1 cellular context compared by ENCODE assay signal in the genomic region with DNA sequence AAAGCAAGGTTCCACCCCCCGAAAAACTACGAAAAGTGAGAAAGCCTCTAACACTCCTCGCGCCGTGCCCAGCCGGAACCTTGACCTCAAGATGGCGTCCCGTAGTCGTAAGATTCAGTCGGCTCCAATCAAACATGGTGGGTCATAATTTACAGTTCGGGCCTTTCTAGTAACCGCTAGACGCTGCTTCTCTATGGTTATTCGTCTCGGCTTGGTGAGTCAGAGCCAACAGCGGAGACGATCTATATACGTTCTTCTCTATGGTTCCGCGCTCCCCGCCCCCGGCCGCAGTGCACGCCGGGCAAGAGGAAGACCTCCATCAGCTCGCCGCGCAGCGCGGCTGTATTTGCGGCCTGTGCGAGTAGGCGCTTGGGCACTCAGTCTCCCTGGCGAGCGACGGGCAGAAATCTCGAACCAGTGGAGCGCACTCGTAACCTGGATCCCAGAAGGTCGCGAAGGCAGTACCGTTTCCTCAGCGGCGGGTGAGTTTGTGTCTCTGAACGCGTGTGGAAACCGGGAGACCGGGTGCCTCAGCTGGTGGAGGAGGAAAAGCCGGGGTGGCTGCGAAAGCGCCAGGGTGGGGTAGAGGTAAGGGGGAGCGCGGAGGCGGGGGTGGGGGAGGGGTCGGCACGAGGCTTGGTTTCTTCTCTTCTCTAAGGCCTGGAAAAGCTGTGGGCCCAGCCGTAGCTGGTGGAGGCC.
A peak's percentile ranks its signal among the peaks of the same experiment; 100 is the strongest.
TF ChIP-seq lines count a peak whose summit lies in the region.

A gene (plus strand): TSS at position 311 of the 699 bp plus-strand sequence. CDS start 13,108 bp downstream, outside the sequence.

TF ChIP-seq in HepG2, 621 proteins besides CTCF, POLR2A, EP300 and RAD21 (continued from another document and continues in another):
- TF ChIP-seq, protein P1, sequence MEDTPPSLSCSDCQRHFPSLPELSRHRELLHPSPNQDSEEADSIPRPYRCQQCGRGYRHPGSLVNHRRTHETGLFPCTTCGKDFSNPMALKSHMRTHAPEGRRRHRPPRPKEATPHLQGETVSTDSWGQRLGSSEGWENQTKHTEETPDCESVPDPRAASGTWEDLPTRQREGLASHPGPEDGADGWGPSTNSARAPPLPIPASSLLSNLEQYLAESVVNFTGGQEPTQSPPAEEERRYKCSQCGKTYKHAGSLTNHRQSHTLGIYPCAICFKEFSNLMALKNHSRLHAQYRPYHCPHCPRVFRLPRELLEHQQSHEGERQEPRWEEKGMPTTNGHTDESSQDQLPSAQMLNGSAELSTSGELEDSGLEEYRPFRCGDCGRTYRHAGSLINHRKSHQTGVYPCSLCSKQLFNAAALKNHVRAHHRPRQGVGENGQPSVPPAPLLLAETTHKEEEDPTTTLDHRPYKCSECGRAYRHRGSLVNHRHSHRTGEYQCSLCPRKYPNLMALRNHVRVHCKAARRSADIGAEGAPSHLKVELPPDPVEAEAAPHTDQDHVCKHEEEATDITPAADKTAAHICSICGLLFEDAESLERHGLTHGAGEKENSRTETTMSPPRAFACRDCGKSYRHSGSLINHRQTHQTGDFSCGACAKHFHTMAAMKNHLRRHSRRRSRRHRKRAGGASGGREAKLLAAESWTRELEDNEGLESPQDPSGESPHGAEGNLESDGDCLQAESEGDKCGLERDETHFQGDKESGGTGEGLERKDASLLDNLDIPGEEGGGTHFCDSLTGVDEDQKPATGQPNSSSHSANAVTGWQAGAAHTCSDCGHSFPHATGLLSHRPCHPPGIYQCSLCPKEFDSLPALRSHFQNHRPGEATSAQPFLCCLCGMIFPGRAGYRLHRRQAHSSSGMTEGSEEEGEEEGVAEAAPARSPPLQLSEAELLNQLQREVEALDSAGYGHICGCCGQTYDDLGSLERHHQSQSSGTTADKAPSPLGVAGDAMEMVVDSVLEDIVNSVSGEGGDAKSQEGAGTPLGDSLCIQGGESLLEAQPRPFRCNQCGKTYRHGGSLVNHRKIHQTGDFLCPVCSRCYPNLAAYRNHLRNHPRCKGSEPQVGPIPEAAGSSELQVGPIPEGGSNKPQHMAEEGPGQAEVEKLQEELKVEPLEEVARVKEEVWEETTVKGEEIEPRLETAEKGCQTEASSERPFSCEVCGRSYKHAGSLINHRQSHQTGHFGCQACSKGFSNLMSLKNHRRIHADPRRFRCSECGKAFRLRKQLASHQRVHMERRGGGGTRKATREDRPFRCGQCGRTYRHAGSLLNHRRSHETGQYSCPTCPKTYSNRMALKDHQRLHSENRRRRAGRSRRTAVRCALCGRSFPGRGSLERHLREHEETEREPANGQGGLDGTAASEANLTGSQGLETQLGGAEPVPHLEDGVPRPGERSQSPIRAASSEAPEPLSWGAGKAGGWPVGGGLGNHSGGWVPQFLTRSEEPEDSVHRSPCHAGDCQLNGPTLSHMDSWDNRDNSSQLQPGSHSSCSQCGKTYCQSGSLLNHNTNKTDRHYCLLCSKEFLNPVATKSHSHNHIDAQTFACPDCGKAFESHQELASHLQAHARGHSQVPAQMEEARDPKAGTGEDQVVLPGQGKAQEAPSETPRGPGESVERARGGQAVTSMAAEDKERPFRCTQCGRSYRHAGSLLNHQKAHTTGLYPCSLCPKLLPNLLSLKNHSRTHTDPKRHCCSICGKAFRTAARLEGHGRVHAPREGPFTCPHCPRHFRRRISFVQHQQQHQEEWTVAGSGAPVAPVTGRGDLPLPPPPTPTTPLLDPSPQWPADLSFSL (CRISPR knock-in tag; IDR thresholded peaks at IDR 0.05): no peak
- TF ChIP-seq ZNF510 (CRISPR knock-in tag; IDR thresholded peaks at IDR 0.05; ENCODE audit: low read depth): no peak
- TF ChIP-seq IRF2 (CRISPR knock-in tag; IDR thresholded peaks at IDR 0.05): peak; percentile 87
- peak; percentile 74 for TF ChIP-seq CREB1 (IDR thresholded peaks at IDR 0.05)
- peak; percentile 72 for TF ChIP-seq CREB1 (CRISPR knock-in tag; IDR thresholded peaks at IDR 0.05)
- no peak for TF ChIP-seq ZNF614 (CRISPR knock-in tag; IDR thresholded peaks at IDR 0.05; ENCODE audit: borderline replicate concordance)
- TF ChIP-seq KLF16 (CRISPR knock-in tag; IDR thresholded peaks at IDR 0.05): peak in 1 of 2 experiments; percentile 88; a peak in 2 of 4 replicates
- no peak for TF ChIP-seq ZNF460 (CRISPR knock-in tag; IDR thresholded peaks at IDR 0.05; ENCODE audit: borderline replicate concordance)
- TF ChIP-seq MEIS1 (CRISPR knock-in tag; IDR thresholded peaks at IDR 0.05; ENCODE audit: borderline replicate concordance): 0 out of 2 replicates have a peak, but pooled peaks have one; percentile 17
- no peak for TF ChIP-seq MAFF (IDR thresholded peaks at IDR 0.05; ENCODE audit: low read depth, low read length)
- no peak for TF ChIP-seq NFIB (CRISPR knock-in tag; IDR thresholded peaks at IDR 0.05; ENCODE audit: borderline replicate concordance)
- peak; percentile 37; the same call in 1 of the 2 replicates for TF ChIP-seq ZNF564 (CRISPR knock-in tag; IDR thresholded peaks at IDR 0.05)
- no peak for TF ChIP-seq ZNF343 (CRISPR knock-in tag; IDR thresholded peaks at IDR 0.05)
- TF ChIP-seq ZNF546 (CRISPR knock-in tag; conservative IDR thresholded peaks at IDR 0.05): no peak; the same call in 1 of the 2 replicates
- peak; percentile 96 for TF ChIP-seq POGZ (CRISPR knock-in tag; IDR thresholded peaks at IDR 0.05)
- TF ChIP-seq ZNF678 (CRISPR knock-in tag; IDR thresholded peaks at IDR 0.05): no peak
- TF ChIP-seq, protein P2, sequence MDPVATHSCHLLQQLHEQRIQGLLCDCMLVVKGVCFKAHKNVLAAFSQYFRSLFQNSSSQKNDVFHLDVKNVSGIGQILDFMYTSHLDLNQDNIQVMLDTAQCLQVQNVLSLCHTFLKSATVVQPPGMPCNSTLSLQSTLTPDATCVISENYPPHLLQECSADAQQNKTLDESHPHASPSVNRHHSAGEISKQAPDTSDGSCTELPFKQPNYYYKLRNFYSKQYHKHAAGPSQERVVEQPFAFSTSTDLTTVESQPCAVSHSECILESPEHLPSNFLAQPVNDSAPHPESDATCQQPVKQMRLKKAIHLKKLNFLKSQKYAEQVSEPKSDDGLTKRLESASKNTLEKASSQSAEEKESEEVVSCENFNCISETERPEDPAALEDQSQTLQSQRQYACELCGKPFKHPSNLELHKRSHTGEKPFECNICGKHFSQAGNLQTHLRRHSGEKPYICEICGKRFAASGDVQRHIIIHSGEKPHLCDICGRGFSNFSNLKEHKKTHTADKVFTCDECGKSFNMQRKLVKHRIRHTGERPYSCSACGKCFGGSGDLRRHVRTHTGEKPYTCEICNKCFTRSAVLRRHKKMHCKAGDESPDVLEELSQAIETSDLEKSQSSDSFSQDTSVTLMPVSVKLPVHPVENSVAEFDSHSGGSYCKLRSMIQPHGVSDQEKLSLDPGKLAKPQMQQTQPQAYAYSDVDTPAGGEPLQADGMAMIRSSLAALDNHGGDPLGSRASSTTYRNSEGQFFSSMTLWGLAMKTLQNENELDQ (CRISPR knock-in tag; IDR thresholded peaks at IDR 0.05; ENCODE audit: borderline replicate concordance): no peak
- no peak for TF ChIP-seq ATRX (CRISPR knock-in tag; IDR thresholded peaks at IDR 0.05; ENCODE audit: borderline replicate concordance)
- no peak for TF ChIP-seq HNRNPH1 (optimal IDR thresholded peaks at IDR 0.05; ENCODE audit: low read depth, low read length)
- TF ChIP-seq, protein P3, sequence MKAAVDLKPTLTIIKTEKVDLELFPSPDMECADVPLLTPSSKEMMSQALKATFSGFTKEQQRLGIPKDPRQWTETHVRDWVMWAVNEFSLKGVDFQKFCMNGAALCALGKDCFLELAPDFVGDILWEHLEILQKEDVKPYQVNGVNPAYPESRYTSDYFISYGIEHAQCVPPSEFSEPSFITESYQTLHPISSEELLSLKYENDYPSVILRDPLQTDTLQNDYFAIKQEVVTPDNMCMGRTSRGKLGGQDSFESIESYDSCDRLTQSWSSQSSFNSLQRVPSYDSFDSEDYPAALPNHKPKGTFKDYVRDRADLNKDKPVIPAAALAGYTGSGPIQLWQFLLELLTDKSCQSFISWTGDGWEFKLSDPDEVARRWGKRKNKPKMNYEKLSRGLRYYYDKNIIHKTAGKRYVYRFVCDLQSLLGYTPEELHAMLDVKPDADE (CRISPR knock-in tag; IDR thresholded peaks at IDR 0.05): no peak
- TF ChIP-seq GTF3A (CRISPR knock-in tag; conservative IDR thresholded peaks at IDR 0.05): no peak
- TF ChIP-seq HES4 (CRISPR knock-in tag; IDR thresholded peaks at IDR 0.05; ENCODE audit: borderline replicate concordance): peak; percentile 62; the same call in 1 of the 2 replicates
- TF ChIP-seq ZNF33A (CRISPR knock-in tag; IDR thresholded peaks at IDR 0.05; ENCODE audit: borderline replicate concordance): no peak
- no peak for TF ChIP-seq MBNL3 (CRISPR knock-in tag; conservative IDR thresholded peaks at IDR 0.05)
- TF ChIP-seq ZNF780A (CRISPR knock-in tag; IDR thresholded peaks at IDR 0.05): no peak
- no peak; the same call in 1 of the 2 replicates for TF ChIP-seq AKAP8 (CRISPR knock-in tag; IDR thresholded peaks at IDR 0.05)
- TF ChIP-seq, protein P4, sequence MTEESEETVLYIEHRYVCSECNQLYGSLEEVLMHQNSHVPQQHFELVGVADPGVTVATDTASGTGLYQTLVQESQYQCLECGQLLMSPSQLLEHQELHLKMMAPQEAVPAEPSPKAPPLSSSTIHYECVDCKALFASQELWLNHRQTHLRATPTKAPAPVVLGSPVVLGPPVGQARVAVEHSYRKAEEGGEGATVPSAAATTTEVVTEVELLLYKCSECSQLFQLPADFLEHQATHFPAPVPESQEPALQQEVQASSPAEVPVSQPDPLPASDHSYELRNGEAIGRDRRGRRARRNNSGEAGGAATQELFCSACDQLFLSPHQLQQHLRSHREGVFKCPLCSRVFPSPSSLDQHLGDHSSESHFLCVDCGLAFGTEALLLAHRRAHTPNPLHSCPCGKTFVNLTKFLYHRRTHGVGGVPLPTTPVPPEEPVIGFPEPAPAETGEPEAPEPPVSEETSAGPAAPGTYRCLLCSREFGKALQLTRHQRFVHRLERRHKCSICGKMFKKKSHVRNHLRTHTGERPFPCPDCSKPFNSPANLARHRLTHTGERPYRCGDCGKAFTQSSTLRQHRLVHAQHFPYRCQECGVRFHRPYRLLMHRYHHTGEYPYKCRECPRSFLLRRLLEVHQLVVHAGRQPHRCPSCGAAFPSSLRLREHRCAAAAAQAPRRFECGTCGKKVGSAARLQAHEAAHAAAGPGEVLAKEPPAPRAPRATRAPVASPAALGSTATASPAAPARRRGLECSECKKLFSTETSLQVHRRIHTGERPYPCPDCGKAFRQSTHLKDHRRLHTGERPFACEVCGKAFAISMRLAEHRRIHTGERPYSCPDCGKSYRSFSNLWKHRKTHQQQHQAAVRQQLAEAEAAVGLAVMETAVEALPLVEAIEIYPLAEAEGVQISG (CRISPR knock-in tag; IDR thresholded peaks at IDR 0.05): peak; percentile 100
- TF ChIP-seq, protein P5, sequence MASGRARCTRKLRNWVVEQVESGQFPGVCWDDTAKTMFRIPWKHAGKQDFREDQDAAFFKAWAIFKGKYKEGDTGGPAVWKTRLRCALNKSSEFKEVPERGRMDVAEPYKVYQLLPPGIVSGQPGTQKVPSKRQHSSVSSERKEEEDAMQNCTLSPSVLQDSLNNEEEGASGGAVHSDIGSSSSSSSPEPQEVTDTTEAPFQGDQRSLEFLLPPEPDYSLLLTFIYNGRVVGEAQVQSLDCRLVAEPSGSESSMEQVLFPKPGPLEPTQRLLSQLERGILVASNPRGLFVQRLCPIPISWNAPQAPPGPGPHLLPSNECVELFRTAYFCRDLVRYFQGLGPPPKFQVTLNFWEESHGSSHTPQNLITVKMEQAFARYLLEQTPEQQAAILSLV (CRISPR knock-in tag; IDR thresholded peaks at IDR 0.05; ENCODE audit: borderline replicate concordance): peak; percentile 37; the same call in 1 of the 2 replicates
- TF ChIP-seq, protein P6, sequence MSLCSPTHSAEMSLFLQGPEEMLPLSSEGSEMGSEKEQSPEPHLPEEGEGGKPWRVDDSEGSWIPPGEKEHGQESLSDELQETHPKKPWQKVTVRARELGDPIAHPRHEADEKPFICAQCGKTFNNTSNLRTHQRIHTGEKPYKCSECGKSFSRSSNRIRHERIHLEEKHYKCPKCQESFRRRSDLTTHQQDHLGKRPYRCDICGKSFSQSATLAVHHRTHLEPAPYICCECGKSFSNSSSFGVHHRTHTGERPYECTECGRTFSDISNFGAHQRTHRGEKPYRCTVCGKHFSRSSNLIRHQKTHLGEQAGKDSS (CRISPR knock-in tag; IDR thresholded peaks at IDR 0.05; ENCODE audit: borderline replicate concordance, low read depth): peak; percentile 72; the same call in 1 of the 2 replicates
- TF ChIP-seq ZNF782 (CRISPR knock-in tag; IDR thresholded peaks at IDR 0.05; ENCODE audit: borderline replicate concordance): no peak
- TF ChIP-seq ZNF83 (CRISPR knock-in tag; IDR thresholded peaks at IDR 0.05; ENCODE audit: borderline replicate concordance): no peak
- peak; percentile 54; the same call in 1 of the 2 replicates for TF ChIP-seq SIN3B (IDR thresholded peaks at IDR 0.05; ENCODE audit: low read length)
- TF ChIP-seq, protein P7, sequence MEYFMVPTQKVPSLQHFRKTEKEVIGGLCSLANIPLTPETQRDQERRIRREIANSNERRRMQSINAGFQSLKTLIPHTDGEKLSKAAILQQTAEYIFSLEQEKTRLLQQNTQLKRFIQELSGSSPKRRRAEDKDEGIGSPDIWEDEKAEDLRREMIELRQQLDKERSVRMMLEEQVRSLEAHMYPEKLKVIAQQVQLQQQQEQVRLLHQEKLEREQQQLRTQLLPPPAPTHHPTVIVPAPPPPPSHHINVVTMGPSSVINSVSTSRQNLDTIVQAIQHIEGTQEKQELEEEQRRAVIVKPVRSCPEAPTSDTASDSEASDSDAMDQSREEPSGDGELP (IDR thresholded peaks at IDR 0.05; ENCODE audit: borderline replicate concordance, low read depth): peak; percentile 73; the same call in 1 of the 2 replicates
- peak; percentile 67; the same call in 1 of the 2 replicates for TF ChIP-seq MED13 (CRISPR knock-in tag; IDR thresholded peaks at IDR 0.05)
- TF ChIP-seq, protein P8, sequence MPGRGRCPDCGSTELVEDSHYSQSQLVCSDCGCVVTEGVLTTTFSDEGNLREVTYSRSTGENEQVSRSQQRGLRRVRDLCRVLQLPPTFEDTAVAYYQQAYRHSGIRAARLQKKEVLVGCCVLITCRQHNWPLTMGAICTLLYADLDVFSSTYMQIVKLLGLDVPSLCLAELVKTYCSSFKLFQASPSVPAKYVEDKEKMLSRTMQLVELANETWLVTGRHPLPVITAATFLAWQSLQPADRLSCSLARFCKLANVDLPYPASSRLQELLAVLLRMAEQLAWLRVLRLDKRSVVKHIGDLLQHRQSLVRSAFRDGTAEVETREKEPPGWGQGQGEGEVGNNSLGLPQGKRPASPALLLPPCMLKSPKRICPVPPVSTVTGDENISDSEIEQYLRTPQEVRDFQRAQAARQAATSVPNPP (CRISPR knock-in tag; IDR thresholded peaks at IDR 0.05): no peak
- TF ChIP-seq, protein P9, sequence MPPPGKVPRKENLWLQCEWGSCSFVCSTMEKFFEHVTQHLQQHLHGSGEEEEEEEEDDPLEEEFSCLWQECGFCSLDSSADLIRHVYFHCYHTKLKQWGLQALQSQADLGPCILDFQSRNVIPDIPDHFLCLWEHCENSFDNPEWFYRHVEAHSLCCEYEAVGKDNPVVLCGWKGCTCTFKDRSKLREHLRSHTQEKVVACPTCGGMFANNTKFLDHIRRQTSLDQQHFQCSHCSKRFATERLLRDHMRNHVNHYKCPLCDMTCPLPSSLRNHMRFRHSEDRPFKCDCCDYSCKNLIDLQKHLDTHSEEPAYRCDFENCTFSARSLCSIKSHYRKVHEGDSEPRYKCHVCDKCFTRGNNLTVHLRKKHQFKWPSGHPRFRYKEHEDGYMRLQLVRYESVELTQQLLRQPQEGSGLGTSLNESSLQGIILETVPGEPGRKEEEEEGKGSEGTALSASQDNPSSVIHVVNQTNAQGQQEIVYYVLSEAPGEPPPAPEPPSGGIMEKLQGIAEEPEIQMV (CRISPR knock-in tag; IDR thresholded peaks at IDR 0.05; ENCODE audit: low read depth): peak; percentile 20; the same call in 1 of the 2 replicates
- no peak; the same call in 1 of the 2 replicates for TF ChIP-seq REPIN1 (CRISPR knock-in tag; IDR thresholded peaks at IDR 0.05; ENCODE audit: borderline replicate concordance, low read depth)
- no peak for TF ChIP-seq HDAC6 (IDR thresholded peaks at IDR 0.05; ENCODE audit: low read depth, low read length)
- no peak for TF ChIP-seq ZNF75D (CRISPR knock-in tag; IDR thresholded peaks at IDR 0.05; ENCODE audit: borderline replicate concordance)
